20 cellular contexts compared by ENCODE assay signal in the genomic region with DNA sequence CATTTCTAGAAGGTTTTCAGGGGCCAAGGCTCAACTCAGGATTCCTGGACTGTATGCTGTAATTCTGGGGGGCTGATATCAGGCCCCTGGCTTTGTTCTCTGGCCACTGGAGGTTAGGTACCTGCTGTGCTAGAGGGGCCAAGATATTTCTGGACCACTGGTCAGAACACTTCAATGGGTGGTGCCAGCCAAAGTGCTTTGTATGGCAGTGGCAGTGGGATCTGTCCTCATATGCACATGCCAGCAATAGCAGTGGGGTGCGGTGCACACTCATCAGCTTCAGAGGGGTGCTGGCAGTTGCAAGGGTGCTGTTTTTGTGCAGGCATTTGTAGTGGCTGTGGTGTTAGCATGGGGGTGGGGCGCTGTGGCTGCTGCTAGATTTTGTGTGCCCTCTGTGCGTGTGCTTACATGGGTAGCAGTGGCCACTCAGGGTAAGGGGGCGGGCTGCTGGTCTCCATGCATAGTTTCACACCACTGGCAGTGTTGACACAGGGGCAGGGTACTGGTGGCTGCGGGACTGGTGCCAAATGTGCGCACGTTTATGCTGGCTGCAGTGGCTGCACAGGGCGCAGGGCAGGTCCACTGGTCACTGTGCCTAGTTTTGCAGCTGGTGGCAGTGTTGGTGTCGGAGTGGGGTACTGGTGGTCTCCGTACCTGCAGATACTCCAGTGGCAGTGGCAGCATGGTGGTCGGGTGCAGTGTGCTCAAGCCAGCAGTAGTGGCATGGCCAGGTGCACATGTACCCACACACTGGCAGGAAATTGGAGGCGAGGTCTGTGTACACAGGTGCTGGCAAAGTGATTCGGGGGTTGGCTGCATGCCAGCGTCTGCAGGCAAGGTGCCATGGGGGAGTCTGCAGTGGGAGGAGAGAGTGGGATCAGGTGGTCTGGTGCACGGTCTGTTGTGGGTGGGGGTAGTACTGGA. TPM values are rescaled to one million over a fixed set of nuclear protein-coding genes. Genes with fewer than 3 reads are reported as not detected.
DNase-seq lines count a peak whose midpoint lies in the region; ATAC-seq, FAIRE-seq and TF ChIP-seq lines count a peak whose summit lies in the region.
"Had no signal": no experiment of that assay in that cellular context is flagged by ENCODE, and none has a peak within 500 bp of the region (broad histone marks: within the 10 kb centered on the region; RNA-seq: fewer than 3 reads in every experiment).

No MANE protein-coding gene starts in this region.

- intact Hi-C loops in Right ventricle myocardium superior (cut with DNase I): no loop called here
- intact Hi-C loops in left ventricle myocardium inferior (cut with micrococcal nuclease): no loop called here
- intact Hi-C loops in colonic mucosa (cut with DNase I): no loop called here

- TF ChIP-seq EP300 in tibial nerve (IDR thresholded peaks at IDR 0.05): no peak

- no peak for TF ChIP-seq POLR2A in tibial nerve (IDR thresholded peaks at IDR 0.05)

- no peak for FAIRE-seq in urothelium cell line (lab: Jason Lieb, UNC)
- FAIRE-seq: bronchial epithelial cell, GM12891, H54 had no signal

- H3K9me3 ChIP-seq in left ventricle myocardium inferior (replicated peaks) (no peaks in the 10 kb centered on the region), colonic mucosa (no peaks in the 10 kb centered on the region), tibial nerve (no peaks in the 10 kb centered on the region)
- H3K9me3 ChIP-seq in effector memory CD4-positive, alpha-beta T cell (ENCODE audit: control insufficient read depth, low read length): no peaks in the 10 kb centered on the region

- DNase-seq in Right ventricle myocardium superior (no peak), left ventricle myocardium inferior (no peak), NCI-H2171 (lab: John Stamatoyannopoulos, UW) (peak; percentile 89), colonic mucosa (peak; percentile 76), urothelium cell line (ENCODE audit: low spot score) (peak; percentile 5), tibial nerve (ENCODE audit: low spot score in 2 of 2) (no peak)
- DNase-seq in effector memory CD4-positive, alpha-beta T cell: no peak
- DNase-seq in activated CD4-positive, CD25-positive, alpha-beta regulatory T cell treated with anti-CD3 and anti-CD28 coated beads, Interleukin-2, amount 50 U/mL, for 72 hours: no peak
- DNase-seq: activated CD4-positive, alpha-beta memory T cell treated with anti-CD3 and anti-CD28 coated beads, Interleukin-2, amount 10 ng/mL, durations not matched to agents 7 days and 5 days; activated effector memory CD4-positive, alpha-beta T cell treated with anti-CD3 and anti-CD28 coated beads, Interleukin-2, amount 50 U/mL, for 16 hours; hippocampal formation; mammary epithelial cell; NCI-H1930; stimulated activated CD4-positive, alpha-beta T cell treated with anti-CD3 and anti-CD28 coated beads, Interleukin-12 subunit alpha, Interleukin-12 subunit beta, amount 100 ng/mL, for 4 hours; T-helper 9 cell; trophoblast cell had no signal

- H3K27ac ChIP-seq in left ventricle myocardium inferior (replicated peaks) (no peak overlapping the region), colonic mucosa (no peak overlapping the region), tibial nerve (no peak overlapping the region)
- no peak overlapping the region for H3K27ac ChIP-seq in effector memory CD4-positive, alpha-beta T cell (ENCODE audit: insufficient read depth, low read length, poor library complexity, severe bottlenecking)
- H3K27ac ChIP-seq: epithelial cell of prostate had no signal

- no peak overlapping the region for H3K9ac ChIP-seq in colonic mucosa (ENCODE audit: low read depth in 2 of 2, low read length in 2 of 2)

- TF ChIP-seq CTCF in left ventricle myocardium inferior (IDR thresholded peaks at IDR 0.05; ENCODE audit: borderline replicate concordance) (no peak), colonic mucosa (IDR thresholded peaks at IDR 0.05) (no peak), tibial nerve (IDR thresholded peaks at IDR 0.05) (no peak)

- H3K4me1 ChIP-seq in left ventricle myocardium inferior (peaks cover 11% of the 10 kb centered on the region), colonic mucosa (peaks cover 3% of the 10 kb centered on the region), tibial nerve (no peaks in the 10 kb centered on the region)
- H3K4me1 ChIP-seq in effector memory CD4-positive, alpha-beta T cell (ENCODE audit: control insufficient read depth, insufficient read depth, low read length, poor library complexity, severe bottlenecking): no peaks in the 10 kb centered on the region

- H3K27me3 ChIP-seq in left ventricle myocardium inferior (ENCODE audit: low read depth) (no peaks in the 10 kb centered on the region), colonic mucosa (no peaks in the 10 kb centered on the region), tibial nerve (no peaks in the 10 kb centered on the region)
- H3K27me3 ChIP-seq in effector memory CD4-positive, alpha-beta T cell (replicated peaks; ENCODE audit: control insufficient read depth, insufficient read depth, low read length, poor library complexity, severe bottlenecking): no peaks in the 10 kb centered on the region

- WGBS in tibial nerve, 2 donors: 82 to 83% methylated on average over 14 to 15 of the region's 15 CpGs

- H3K36me3 ChIP-seq in left ventricle myocardium inferior (peaks cover 65% of the 10 kb centered on the region), colonic mucosa (no peaks in the 10 kb centered on the region), tibial nerve (peaks cover 0 to 98% (median 8%) of the 10 kb centered on the region in 3 donors)
- H3K36me3 ChIP-seq in effector memory CD4-positive, alpha-beta T cell (ENCODE audit: control insufficient read depth, insufficient read depth, low read length): peaks cover 29% of the 10 kb centered on the region

- peak; percentile 34 for ATAC-seq in Right ventricle myocardium superior (ENCODE audit: poor library complexity)

- H3K4me3 ChIP-seq in left ventricle myocardium inferior (no peak overlapping the region), colonic mucosa (no peak overlapping the region), tibial nerve (no peak overlapping the region)
- no peak overlapping the region for H3K4me3 ChIP-seq in effector memory CD4-positive, alpha-beta T cell (ENCODE audit: insufficient read depth, low read depth, low read length, poor library complexity, severe bottlenecking)

RNA-seq across cellular contexts. Expression of gene NOPCHAP1, which starts 12.6 kb away (rescaled TPM):
- total RNA-seq in Right ventricle myocardium superior (9.2 TPM), left ventricle myocardium inferior (11.1 TPM), colonic mucosa (10 to 100 TPM in 1 of 2 donors, 1 to 10 TPM in 1; 8.7 to 15.3 TPM), tibial nerve (1 to 10 TPM; 3.7 to 6.8 (median 6.1) TPM)

RNA-seq across cellular contexts. Expression of gene SLC41A2, which starts 40.6 kb away (rescaled TPM):
- total RNA-seq in Right ventricle myocardium superior (3.0 TPM), left ventricle myocardium inferior (4.6 TPM), colonic mucosa (10 to 100 TPM; 43.7 to 90.9 TPM), tibial nerve (10 to 100 TPM in 3 of 4 donors, 1 to 10 TPM in 1; 8.4 to 26.1 (median 18.0) TPM)

Comparison
In these comparisons a context has a peak if more than half of its experiments do, and no peak if none do; other contexts are left out.
1. DNase-seq: peak in NCI-H2171 (single experiment), colonic mucosa (single experiment) and urothelium cell line (single experiment); none in Right ventricle myocardium superior (single experiment), left ventricle myocardium inferior (single experiment), effector memory CD4-positive, alpha-beta T cell (0 of 3), activated CD4-positive, CD25-positive, alpha-beta regulatory T cell treated with anti-CD3 and anti-CD28 coated beads, Interleukin-2, amount 50 U/mL, for 72 hours (single experiment) and tibial nerve (0 of 2).